8 cellular contexts compared by ENCODE assay signal in genomic region chr19:10095948-10096614, GRCh38. TPM values are rescaled to one million over a fixed set of nuclear protein-coding genes. Genes with fewer than 3 reads are reported as not detected.
DNase-seq lines count a peak whose midpoint lies in the region; ATAC-seq and TF ChIP-seq lines count a peak whose summit lies in the region.

No MANE protein-coding gene starts in this region.

- TF ChIP-seq CTCF in KMS-11 (conservative IDR thresholded peaks at IDR 0.05; ENCODE audit: low read depth, low read length) (no peak), fibroblast of the aortic adventitia (IDR thresholded peaks at IDR 0.05; ENCODE audit: insufficient read depth, low read length) (no peak), neural progenitor cell (IDR thresholded peaks at IDR 0.05) (no peak)

- H3K4me2 ChIP-seq in KMS-11 (peak overlapping the region; percentile 88), neural progenitor cell (peak overlapping the region; percentile 74)

- H3K27me3 ChIP-seq in KMS-11 (ENCODE audit: insufficient read depth, low read depth) (no peaks in the 10 kb centered on the region), neural progenitor cell (peaks cover 35% of the 10 kb centered on the region)

- H3K4me3 ChIP-seq in KMS-11 (IDR thresholded peaks at IDR 0.05; ENCODE audit: insufficient read depth, low read depth, low read length) = no peak overlapping the region
- peak overlapping the region; percentile 69 for H3K4me3 ChIP-seq in fibroblast of the aortic adventitia (ENCODE audit: low read depth, low read length)
- peak overlapping the region; percentile 29 for H3K4me3 ChIP-seq in neural progenitor cell

- H3K4me3 Mint-ChIP-seq in neural progenitor cell = peak overlapping the region; percentile 69
- peak overlapping the region; percentile 55 to 77 for H3K4me3 Mint-ChIP-seq in stimulated activated naive CD8-positive, alpha-beta T cell treated with anti-CD3 and anti-CD28 coated beads, Interleukin-15, amount 100 ng/mL, for 72 hours

- H3F3A ChIP-seq in neural progenitor cell (ENCODE audit: low read depth) = no peaks in the 10 kb centered on the region

- H3K9me3 Mint-ChIP-seq in neural progenitor cell = peaks cover 2% of the 10 kb centered on the region
- no peaks in the 10 kb centered on the region for H3K9me3 Mint-ChIP-seq in stimulated activated naive CD8-positive, alpha-beta T cell treated with anti-CD3 and anti-CD28 coated beads, Interleukin-15, amount 100 ng/mL, for 72 hours

- no peaks in the 10 kb centered on the region for H3K79me2 ChIP-seq in KMS-11 (ENCODE audit: insufficient read depth, low read depth)
- H3K79me2 ChIP-seq in neural progenitor cell (ENCODE audit: low read depth) = no peaks in the 10 kb centered on the region

- peaks cover 5% of the 10 kb centered on the region for H3K4me1 Mint-ChIP-seq in neural progenitor cell
- peaks cover 52% of the 10 kb centered on the region for H3K4me1 Mint-ChIP-seq in stimulated activated naive CD8-positive, alpha-beta T cell treated with anti-CD3 and anti-CD28 coated beads, Interleukin-15, amount 100 ng/mL, for 72 hours

- DNase-seq in DMS79 (lab: John Stamatoyannopoulos, UW) = peak; percentile 91
- peak; percentile 95 for DNase-seq in RKO (ENCODE audit: low spot score)
- peak; percentile 84 for DNase-seq in activated T-helper 9 cell treated with anti-CD3 and anti-CD28 coated beads, Interleukin-2, amount 50 U/mL, for 16 hours (ENCODE audit: low read depth)
- peak; percentile 84 for DNase-seq in fibroblast of the aortic adventitia (ENCODE audit: low read depth)
- peak; percentile 96 for DNase-seq in neural progenitor cell (ENCODE audit: low spot score)
- DNase-seq in stimulated activated naive CD8-positive, alpha-beta T cell treated with anti-CD3 and anti-CD28 coated beads, Interleukin-15, amount 100 ng/mL, for 72 hours = peak; percentile 89 to 93

- H3K36me3 ChIP-seq in KMS-11 (ENCODE audit: insufficient read depth) (no peaks in the 10 kb centered on the region), neural progenitor cell (no peaks in the 10 kb centered on the region)

- H3K27ac ChIP-seq in KMS-11 = no peak overlapping the region
- no peak overlapping the region for H3K27ac ChIP-seq in neural progenitor cell

- H3K9me3 ChIP-seq in neural progenitor cell (ENCODE audit: low read depth) = no peaks in the 10 kb centered on the region

- peaks cover 18% of the 10 kb centered on the region for H3K27me3 Mint-ChIP-seq in neural progenitor cell (ENCODE audit: insufficient read depth, low read depth)
- H3K27me3 Mint-ChIP-seq in stimulated activated naive CD8-positive, alpha-beta T cell treated with anti-CD3 and anti-CD28 coated beads, Interleukin-15, amount 100 ng/mL, for 72 hours = no peaks in the 10 kb centered on the region

- H2AFZ ChIP-seq in KMS-11 (ENCODE audit: low read depth) = peak overlapping the region; percentile 95
- peak overlapping the region; percentile 78 for H2AFZ ChIP-seq in neural progenitor cell (replicated peaks)

- peak; percentile 64 for ATAC-seq in GM21825 (IDR thresholded peaks at IDR 0.05; ENCODE audit: unreplicated experiment)
- peak; percentile 94 for ATAC-seq in stimulated activated naive CD8-positive, alpha-beta T cell treated with anti-CD3 and anti-CD28 coated beads, Interleukin-15, amount 100 ng/mL, for 72 hours

- H3K4me1 ChIP-seq in KMS-11 (ENCODE audit: low read depth, poor library complexity, severe bottlenecking) = peaks cover 22% of the 10 kb centered on the region
- no peaks in the 10 kb centered on the region for H3K4me1 ChIP-seq in neural progenitor cell

- H3K9ac ChIP-seq in KMS-11 = peak overlapping the region; percentile 22; the same call in 1 of the 2 replicates
- H3K9ac ChIP-seq in neural progenitor cell = no peak overlapping the region

- H3K36me3 Mint-ChIP-seq in neural progenitor cell = no peaks in the 10 kb centered on the region

- H4K20me1 ChIP-seq in KMS-11 (ENCODE audit: insufficient read depth) = no peaks in the 10 kb centered on the region
- H4K20me1 ChIP-seq in neural progenitor cell (ENCODE audit: low read depth) = no peaks in the 10 kb centered on the region

- H3K27ac Mint-ChIP-seq in neural progenitor cell = no peak overlapping the region
- H3K27ac Mint-ChIP-seq in stimulated activated naive CD8-positive, alpha-beta T cell treated with anti-CD3 and anti-CD28 coated beads, Interleukin-15, amount 100 ng/mL, for 72 hours = peak overlapping the region; percentile 65 to 71

RNA-seq across cellular contexts. Expression of gene ANGPTL6, which starts 6.4 kb away (rescaled TPM):
- 0.09 and 0.90 TPM in 2 replicates for total RNA-seq in fibroblast of the aortic adventitia (ENCODE audit: low replicate concordance)
- total RNA-seq in neural progenitor cell (ENCODE audit: low replicate concordance) = 0.09 TPM in 1 of 2 replicates, not detected in the other

RNA-seq across cellular contexts. Expression of gene SHFL, which starts 10.0 kb away (rescaled TPM):
- total RNA-seq in fibroblast of the aortic adventitia (ENCODE audit: low replicate concordance) (18.4 and 22.7 TPM in 2 replicates), neural progenitor cell (ENCODE audit: low replicate concordance) (0.15 and 2.0 TPM in 2 replicates)

RNA-seq across cellular contexts. Expression of gene PPAN, which starts 10.1 kb away (rescaled TPM):
- total RNA-seq in fibroblast of the aortic adventitia (ENCODE audit: low replicate concordance) = 7.8 and 21.8 TPM in 2 replicates
- total RNA-seq in neural progenitor cell (ENCODE audit: low replicate concordance) = 6.6 and 23.3 TPM in 2 replicates

RNA-seq across cellular contexts. Expression of gene P2RY11, which starts 15.4 kb away (rescaled TPM):
- total RNA-seq in fibroblast of the aortic adventitia (ENCODE audit: low replicate concordance) (0.33 and 3.0 TPM in 2 replicates), neural progenitor cell (ENCODE audit: low replicate concordance) (2.2 TPM in 1 of 2 replicates, not detected in the other)

RNA-seq across cellular contexts. Expression of gene EIF3G, which starts 23.6 kb away (rescaled TPM):
- total RNA-seq in fibroblast of the aortic adventitia (ENCODE audit: low replicate concordance) (120 and 193 TPM in 2 replicates), neural progenitor cell (ENCODE audit: low replicate concordance) (170 and 215 TPM in 2 replicates)
